Comparison of ENCODE assay signal across 17 cellular contexts in the genomic region with DNA sequence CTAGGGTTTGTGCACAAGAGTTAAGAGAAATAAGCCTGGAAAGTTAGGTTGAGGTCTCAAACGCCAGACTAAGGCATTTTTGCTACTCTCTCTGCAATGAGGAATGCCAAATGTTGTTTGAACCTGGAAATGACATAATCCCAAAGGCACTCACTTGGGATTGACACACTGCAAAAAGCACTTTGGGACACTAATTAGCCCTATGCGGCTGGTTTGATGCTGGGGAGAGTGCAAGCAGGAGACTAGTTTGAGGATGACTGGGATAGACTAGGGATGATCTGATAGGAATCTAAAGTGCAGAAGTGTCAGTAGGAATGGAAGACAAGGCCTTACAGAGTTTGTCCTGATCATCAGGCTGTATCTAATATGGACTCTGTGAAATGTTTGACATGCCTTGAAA.
"Had no signal": no experiment of that assay in that cellular context is flagged by ENCODE, and none has a peak within 500 bp of the region (broad histone marks: within the 10 kb centered on the region; RNA-seq: fewer than 3 reads in every experiment).

No MANE protein-coding gene starts in this region.

- H3K27me3 ChIP-seq: breast epithelium, ovary, right lobe of liver, spleen had no signal

- H3K27ac ChIP-seq: breast epithelium, epithelial cell of prostate, lower lobe of right lung, ovary, right lobe of liver, spleen, VCaP had no signal

- DNase-seq: activated CD4-positive, alpha-beta T cell treated with anti-CD3 and anti-CD28 coated beads for 1 hour; activated CD4-positive, alpha-beta T cell treated with anti-CD3 and anti-CD28 coated beads, Interleukin-2, amount 50 U/mL, for 4 hours; activated naive CD4-positive, alpha-beta T cell; activated naive CD8-positive, alpha-beta T cell treated with anti-CD3 and anti-CD28 coated beads, Interleukin-2, amount 10 ng/mL, durations not matched to agents 7 days and 5 days; activated T-cell treated with anti-CD3 and anti-CD28 coated beads for 4 hours; dermis blood vessel endothelial cell; foreskin melanocyte; head of caudate nucleus; immature natural killer cell; left colon; lower lobe of right lung; ovary; right lobe of liver; spleen had no signal

- ATAC-seq: left colon, lower lobe of right lung, right lobe of liver had no signal

- H3K36me3 ChIP-seq: breast epithelium, lower lobe of right lung, ovary, right lobe of liver, spleen had no signal

- H3K9me3 ChIP-seq: breast epithelium, lower lobe of right lung, ovary, right lobe of liver had no signal

- H3K4me3 ChIP-seq: breast epithelium, lower lobe of right lung, ovary, right lobe of liver, spleen had no signal

- H3K4me1 ChIP-seq: breast epithelium, lower lobe of right lung, right lobe of liver, spleen had no signal
